ENCODE assay signal across 20 cellular contexts in the genomic region with DNA sequence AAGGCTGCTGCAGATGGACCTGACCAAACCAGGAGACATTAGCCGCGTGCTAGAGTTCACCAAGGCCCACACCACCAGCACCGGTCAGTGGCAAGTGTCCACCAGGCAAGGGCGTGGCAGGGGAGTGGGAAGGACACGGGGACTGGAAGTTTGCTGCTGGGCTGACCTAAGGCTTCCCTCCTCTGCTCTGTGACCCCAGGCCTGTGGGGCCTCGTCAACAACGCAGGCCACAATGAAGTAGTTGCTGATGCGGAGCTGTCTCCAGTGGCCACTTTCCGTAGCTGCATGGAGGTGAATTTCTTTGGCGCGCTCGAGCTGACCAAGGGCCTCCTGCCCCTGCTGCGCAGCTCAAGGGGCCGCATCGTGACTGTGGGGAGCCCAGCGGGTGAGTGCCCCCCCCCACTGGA. TPM values are rescaled to one million over a fixed set of nuclear protein-coding genes. Genes with fewer than 3 reads are reported as not detected.
DNase-seq lines count a peak whose midpoint lies in the region; ATAC-seq and TF ChIP-seq lines count a peak whose summit lies in the region.
"Had no signal": no experiment of that assay in that cellular context is flagged by ENCODE, and none has a peak within 500 bp of the region (broad histone marks: within the 10 kb centered on the region; RNA-seq: fewer than 3 reads in every experiment).

No MANE protein-coding gene starts in this region.

- peaks cover 8% of the 10 kb centered on the region for H3F3A ChIP-seq in neural progenitor cell (ENCODE audit: low read depth)

- 94% methylated on average over 16 of the region's 16 CpGs; no CpG with 5 or more reads in 1 of the 2 donors for WGBS in transverse colon (ENCODE audit: low coverage in 1 of 2), 2 donors

- peaks cover 28% of the 10 kb centered on the region for H3K27me3 ChIP-seq in neural progenitor cell
- H3K27me3 ChIP-seq in transverse colon: no peaks in the 10 kb centered on the region

- H3K4me3 ChIP-seq in neural progenitor cell (no peak overlapping the region), transverse colon (no peak overlapping the region)

- H3K4me2 ChIP-seq in neural progenitor cell: no peak overlapping the region

- no peaks in the 10 kb centered on the region for H3K79me2 ChIP-seq in neural progenitor cell (ENCODE audit: low read depth)

- in situ Hi-C loops in transverse colon (cut with MboI; ENCODE audit: low pct_ligation_motif_present in 1 of 4, low pct_unique_long_range_greater_than_20kb in 1 of 4, low sequenced_read_pairs in 3 of 4): no loop called here

- H3K9me3 Mint-ChIP-seq in chondrocyte (ENCODE audit: low read depth): no peaks in the 10 kb centered on the region
- H3K9me3 Mint-ChIP-seq in neural progenitor cell: no peaks in the 10 kb centered on the region

- no peak overlapping the region for H2AFZ ChIP-seq in neural progenitor cell (replicated peaks)

- H3K4me1 ChIP-seq in neural progenitor cell: peaks cover 13% of the 10 kb centered on the region
- H3K4me1 ChIP-seq in transverse colon: peaks cover 6 to 22% (median 12%) of the 10 kb centered on the region in 4 donors

- H3K27me3 Mint-ChIP-seq in chondrocyte (ENCODE audit: low read depth): no peaks in the 10 kb centered on the region
- H3K27me3 Mint-ChIP-seq in neural progenitor cell (ENCODE audit: insufficient read depth, low read depth): peaks cover 19% of the 10 kb centered on the region

- TF ChIP-seq CTCF in chondrocyte (IDR thresholded peaks at IDR 0.05) (no peak), neural progenitor cell (IDR thresholded peaks at IDR 0.05) (no peak), transverse colon (IDR thresholded peaks at IDR 0.05) (peak in 1 of 5 experiments; percentile 8)

- DNase-seq in NCI-H82 (lab: John Stamatoyannopoulos, UW): peak; percentile 15
- DNase-seq in NCI-H82 treated with DMSO at 0.1 percent for 48 hours (lab: John Stamatoyannopoulos, UW; ENCODE audit: unreplicated experiment): no peak
- peak; percentile 73 for DNase-seq in chondrocyte (ENCODE audit: low spot score)
- DNase-seq in neural progenitor cell (ENCODE audit: low spot score): peak; percentile 19
- no peak for DNase-seq in transverse colon
- DNase-seq in stimulated activated naive CD4-positive, alpha-beta T cell treated with Interleukin-2 at 50 U/mL for 16 hours (lab: John Stamatoyannopoulos, UW): no peak
- no peak for DNase-seq in iPS-NIHi7 (ENCODE audit: extremely low spot score)
- DNase-seq: GF-D8, NCI-H1436 treated with DMSO at 0.1 percent for 48 hours, NCI-H2029 treated with DMSO at 0.1 percent for 48 hours, NCI-H2171 treated with DMSO at 0.1 percent for 48 hours, NCI-H446 treated with DMSO at 0.1 percent for 48 hours, NCI-H748 treated with DMSO at 0.1 percent for 48 hours had no signal

- H3K9ac ChIP-seq in neural progenitor cell: no peak overlapping the region

- ATAC-seq in GM18907 (IDR thresholded peaks at IDR 0.05; ENCODE audit: unreplicated experiment): no peak
- ATAC-seq: HCT116 had no signal

- H3K36me3 Mint-ChIP-seq in chondrocyte (ENCODE audit: low read depth) (peaks cover 13% of the 10 kb centered on the region), neural progenitor cell (peaks cover 3% of the 10 kb centered on the region)

- intact Hi-C loops in transverse colon (cut with DNase I; ENCODE audit: low total_unique reads): no loop called here

- TF ChIP-seq POLR2A in transverse colon (IDR thresholded peaks at IDR 0.05): peak; percentile 23

- no peak overlapping the region for H3K27ac Mint-ChIP-seq in chondrocyte (ENCODE audit: unreplicated experiment)
- H3K27ac Mint-ChIP-seq in neural progenitor cell: no peak overlapping the region

- H3K9me3 ChIP-seq in neural progenitor cell (ENCODE audit: low read depth): no peaks in the 10 kb centered on the region
- H3K9me3 ChIP-seq in transverse colon: no peaks in the 10 kb centered on the region

- no peak for TF ChIP-seq EP300 in transverse colon (IDR thresholded peaks at IDR 0.05; ENCODE audit: low read depth)

- peaks cover 6% of the 10 kb centered on the region for H3K4me1 Mint-ChIP-seq in chondrocyte (ENCODE audit: low read depth)
- H3K4me1 Mint-ChIP-seq in neural progenitor cell: peaks cover 18% of the 10 kb centered on the region

- H3K36me3 ChIP-seq in neural progenitor cell (no peaks in the 10 kb centered on the region), transverse colon (peaks cover 0 to 22% (median 2%) of the 10 kb centered on the region in 4 donors)

- no peak overlapping the region for H3K4me3 Mint-ChIP-seq in chondrocyte (ENCODE audit: unreplicated experiment)
- no peak overlapping the region for H3K4me3 Mint-ChIP-seq in neural progenitor cell

- H4K20me1 ChIP-seq in neural progenitor cell (ENCODE audit: low read depth): no peaks in the 10 kb centered on the region

- no peak overlapping the region for H3K27ac ChIP-seq in neural progenitor cell
- peak overlapping the region; percentile 6 to 91 (median 67) for H3K27ac ChIP-seq in transverse colon
- H3K27ac ChIP-seq: 22Rv1, HL-60 had no signal

RNA-seq across cellular contexts. Expression of a gene that starts 4.8 kb away (rescaled TPM):
- 0.20 to 0.77 TPM in 2 of 3 replicates, not detected in the other for total RNA-seq in chondrocyte
- total RNA-seq in neural progenitor cell (ENCODE audit: low replicate concordance): 1.6 TPM in 1 of 2 replicates, not detected in the other
- total RNA-seq in transverse colon: 1,000 to 10,000 TPM in 1 of 4 donors, 100 to 1,000 TPM in 3; 667 to 1,081 (median 790) TPM
- total RNA-seq: Daoy had no signal

RNA-seq across cellular contexts. Expression of a gene that starts 19.5 kb away (rescaled TPM):
- total RNA-seq in chondrocyte: 11.8 to 15.0 TPM (median 12.2 TPM) in 3 replicates
- total RNA-seq in neural progenitor cell (ENCODE audit: low replicate concordance): 1.5 and 2.2 TPM in 2 replicates
- 10 to 100 TPM in 2 of 4 donors, 1 to 10 TPM in 2; 7.1 to 36.3 (median 20.5) TPM for total RNA-seq in transverse colon

RNA-seq across cellular contexts. Expression of a gene that starts 42.5 kb away (rescaled TPM):
- total RNA-seq in chondrocyte (2.7 to 3.6 TPM (median 3.3 TPM) in 3 replicates), neural progenitor cell (ENCODE audit: low replicate concordance) (0.96 TPM in 1 of 2 replicates, not detected in the other), transverse colon (10 to 100 TPM in 1 of 4 donors, 1 to 10 TPM in 2, not detected in 1; 3.5 to 20.9 (median 5.7) TPM)
- total RNA-seq: Daoy had no signal

RNA-seq across cellular contexts. Expression of a gene that starts 45.2 kb away (rescaled TPM):
- total RNA-seq in chondrocyte: 83.8 to 89.8 TPM (median 85.5 TPM) in 3 replicates
- total RNA-seq in neural progenitor cell (ENCODE audit: low replicate concordance): 29.7 and 42.0 TPM in 2 replicates
- 100 to 1,000 TPM; 218 to 457 (median 386) TPM for total RNA-seq in transverse colon

RNA-seq across cellular contexts. Expression of a gene that starts 47.6 kb away (rescaled TPM):
- total RNA-seq in chondrocyte (not detected in 3 replicates), neural progenitor cell (ENCODE audit: low replicate concordance) (not detected in 2 replicates), transverse colon (not detected)
- total RNA-seq: Daoy, M059J, SK-MEL-5 had no signal

Comparison
In these comparisons a context has a peak if more than half of its experiments do, and no peak if none do; other contexts are left out.
1. DNase-seq: peak in NCI-H82 (single experiment), chondrocyte (single experiment) and neural progenitor cell (single experiment); none in NCI-H82 treated with DMSO at 0.1 percent for 48 hours (single experiment), transverse colon (single experiment), stimulated activated naive CD4-positive, alpha-beta T cell treated with Interleukin-2 at 50 U/mL for 16 hours (single experiment) and iPS-NIHi7 (single experiment).
2. RNA of a gene that starts 4.8 kb away (total RNA-seq): 667 to 1,081 TPM in transverse colon; 0.20 to 0.77 TPM in chondrocyte and 1.6 TPM in neural progenitor cell; every median in the first group is over 100 times any median in the second.